Comparison of ENCODE assay signal across 10 cellular contexts in the genomic region with DNA sequence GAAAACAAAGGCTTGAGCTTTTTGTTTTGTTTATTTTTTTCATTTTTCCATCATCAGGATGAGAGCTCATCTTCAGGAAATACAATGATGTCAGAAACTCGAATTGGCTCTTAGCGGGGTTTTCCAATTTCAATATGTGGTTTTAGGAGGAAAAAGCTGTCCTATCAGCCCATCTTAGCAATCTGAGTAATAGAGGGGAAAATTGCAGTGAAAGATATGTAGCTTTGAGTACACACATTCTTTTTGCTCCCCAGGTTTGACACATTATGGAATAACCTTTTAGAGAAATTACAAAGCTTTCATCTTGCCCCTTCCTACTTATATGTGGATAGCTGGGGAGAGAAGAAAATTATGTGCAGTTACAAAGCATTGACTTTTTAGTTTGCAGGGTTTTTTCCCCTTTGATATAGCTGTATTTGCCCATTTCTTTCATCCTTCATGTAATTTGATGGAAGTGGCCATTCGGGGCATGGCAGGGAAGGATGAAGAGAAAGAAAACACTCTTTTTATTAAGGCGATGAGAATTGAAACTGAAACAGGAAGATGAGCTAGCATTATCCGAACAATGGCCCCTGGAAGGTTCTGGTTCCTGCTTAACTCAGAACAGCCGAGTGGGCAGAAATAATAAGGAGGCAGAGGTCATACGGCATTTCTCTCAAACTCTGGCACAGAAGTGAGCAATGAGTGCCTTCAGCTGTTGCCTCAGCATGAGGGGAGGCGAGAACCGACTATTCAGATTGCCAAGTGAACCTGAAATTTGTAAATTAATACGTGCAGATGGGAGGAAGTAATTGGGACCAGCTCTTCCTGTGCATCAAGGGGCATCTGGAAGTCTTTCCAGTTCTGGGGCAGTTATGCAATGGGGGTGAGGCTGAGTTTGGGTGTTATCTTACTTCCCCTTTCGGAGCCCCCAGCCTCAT.
DNase-seq lines count a peak whose midpoint lies in the region; ATAC-seq and TF ChIP-seq lines count a peak whose summit lies in the region.
"Had no signal": no experiment of that assay in that cellular context is flagged by ENCODE, and none has a peak within 500 bp of the region (broad histone marks: within the 10 kb centered on the region; RNA-seq: fewer than 3 reads in every experiment).

No MANE protein-coding gene starts in this region.

- DNase-seq in Ammon's horn (ENCODE audit: low spot score): peak; percentile 4
- no peak for DNase-seq in GM12864 (ENCODE audit: low read depth)
- peak; percentile 25 for DNase-seq in NCI-H2081 treated with DMSO at 0.1 percent for 48 hours (lab: John Stamatoyannopoulos, UW)
- no peak for DNase-seq in central memory CD8-positive, alpha-beta T cell (ENCODE audit: low spot score in 2 of 2)
- DNase-seq in hypothalamus (lab: John Stamatoyannopoulos, UW): no peak
- DNase-seq: DND-41, spleen had no signal

- H3K27me3 Mint-ChIP-seq in central memory CD8-positive, alpha-beta T cell: no peaks in the 10 kb centered on the region

- peaks cover 2% of the 10 kb centered on the region for H3K36me3 Mint-ChIP-seq in central memory CD8-positive, alpha-beta T cell (ENCODE audit: insufficient read depth)

- peak overlapping the region; percentile 65 for H3K4me3 Mint-ChIP-seq in central memory CD8-positive, alpha-beta T cell

- H3K9me3 Mint-ChIP-seq in central memory CD8-positive, alpha-beta T cell: no peaks in the 10 kb centered on the region

- peaks cover 11% of the 10 kb centered on the region for H3K4me1 Mint-ChIP-seq in central memory CD8-positive, alpha-beta T cell

- no peak for ATAC-seq in central memory CD8-positive, alpha-beta T cell (replicated peaks; ENCODE audit: extremely low read depth, poor library complexity, severe bottlenecking)
- ATAC-seq in HG03159 (IDR thresholded peaks at IDR 0.05; ENCODE audit: unreplicated experiment): no peak
- no peak for ATAC-seq in HG02642 (IDR thresholded peaks at IDR 0.05; ENCODE audit: poor library complexity, unreplicated experiment)
- ATAC-seq in GM19023 (IDR thresholded peaks at IDR 0.05; ENCODE audit: unreplicated experiment): no peak

- no peak overlapping the region for H3K27ac Mint-ChIP-seq in central memory CD8-positive, alpha-beta T cell (ENCODE audit: low read depth)

- TF ChIP-seq CTCF in GM12864 (IDR thresholded peaks at IDR 0.05; ENCODE audit: low read depth, low read length, missing control alignments): no peak

- peak overlapping the region; percentile 29; the same call in 1 of the 2 replicates for H3K4me3 ChIP-seq in GM12864 (ENCODE audit: low read depth, low read length)

Comparison
In these comparisons a context has a peak if more than half of its experiments do, and no peak if none do; other contexts are left out.
1. DNase-seq: peak in Ammon's horn (single experiment) and NCI-H2081 treated with DMSO at 0.1 percent for 48 hours (single experiment); none in GM12864 (single experiment), central memory CD8-positive, alpha-beta T cell (0 of 2) and hypothalamus (0 of 51).